Comparison of ENCODE assay signal across 38 cellular contexts in the genomic region with DNA sequence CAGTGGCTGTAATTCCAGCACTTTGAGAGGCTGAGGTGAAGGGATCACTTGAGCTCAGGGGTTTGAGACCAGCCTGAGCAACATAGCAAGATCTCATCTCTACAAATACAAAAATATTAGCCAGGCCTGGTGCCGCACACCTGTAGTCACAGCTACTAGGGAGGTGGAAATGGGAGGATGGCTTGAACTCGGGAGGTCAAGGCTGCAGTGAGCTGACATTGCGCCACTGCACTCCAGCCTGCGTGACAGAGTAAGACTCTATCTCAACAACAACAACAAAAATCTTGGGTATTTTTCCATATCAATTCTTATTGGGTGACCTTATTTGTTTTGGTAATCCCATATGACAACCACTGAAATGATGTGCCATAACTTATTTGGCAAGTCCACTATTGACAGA. TPM values are rescaled to one million over a fixed set of nuclear protein-coding genes. Genes with fewer than 3 reads are reported as not detected.
"Had no signal": no experiment of that assay in that cellular context is flagged by ENCODE, and none has a peak within 500 bp of the region (broad histone marks: within the 10 kb centered on the region; RNA-seq: fewer than 3 reads in every experiment).

No MANE protein-coding gene starts in this region.

- H3K27me3 ChIP-seq: adrenal gland, ascending aorta, body of pancreas, brain microvascular endothelial cell, breast epithelium, cardiac muscle cell had no signal

- DNase-seq: activated effector memory CD4-positive, alpha-beta T cell treated with anti-CD3 and anti-CD28 coated beads, Interleukin-2, amount 50 U/mL, for 16 hours; activated effector memory CD4-positive, alpha-beta T cell treated with Interleukin-2 at 50 U/mL for 16 hours; activated gamma-delta T cell; activated gamma-delta T cell treated with Interleukin-2 at 50 U/mL for 16 hours; activated naive CD4-positive, alpha-beta T cell; activated naive CD4-positive, alpha-beta T cell treated with anti-CD3 and anti-CD28 coated beads for 36 hours; activated naive CD4-positive, alpha-beta T cell treated with anti-CD3 and anti-CD28 coated beads, Interleukin-2, amount 10 ng/mL, durations not matched to agents 7 days and 5 days; activated naive CD4-positive, alpha-beta T cell treated with anti-CD3 and anti-CD28 coated beads, Interleukin-2, amount 50 U/mL, for 16 hours; activated naive CD4-positive, alpha-beta T cell treated with Interleukin-2 at 50 U/mL for 16 hours; activated naive CD8-positive, alpha-beta T cell treated with anti-CD3 and anti-CD28 coated beads for 36 hours; activated naive CD8-positive, alpha-beta T cell treated with anti-CD3 and anti-CD28 coated beads, Interleukin-2, amount 10 ng/mL, durations not matched to agents 7 days and 5 days; activated naive CD8-positive, alpha-beta T cell treated with anti-CD3 and anti-CD28 coated beads, Interleukin-2, amount 50 U/mL, for 24 hours; activated T-cell treated with anti-CD3 and anti-CD28 coated beads, Interleukin-2, amount 50 U/mL, for 1 hour; activated T-cell treated with anti-CD3 and anti-CD28 coated beads, Interleukin-2, amount 50 U/mL, for 24 hours; activated T-cell treated with anti-CD3 and anti-CD28 coated beads, Interleukin-2, amount 50 U/mL, for 4 hours; activated T-cell treated with anti-CD3 and anti-CD28 coated beads, Interleukin-2, amount 50 U/mL, for 48 hours; activated T-cell treated with anti-CD3 and anti-CD28 coated beads, Interleukin-2, amount 50 U/mL, for 72 hours; adrenal gland; amniotic stem cell; amygdala; anterior cingulate cortex; aorta; body of pancreas; brain microvascular endothelial cell; caudate nucleus; central memory CD4-positive, alpha-beta T cell; cerebellar nuclear complex had no signal

- H3K4me3 ChIP-seq: adrenal gland, ascending aorta, body of pancreas, breast epithelium, cardiac muscle cell had no signal

- ATAC-seq: activated naive CD4-positive, alpha-beta T cell treated with anti-CD3 and anti-CD28 coated beads, Interleukin-2, amount 50 U/mL, for 72 hours; activated naive CD8-positive, alpha-beta T cell treated with anti-CD3 and anti-CD28 coated beads, Interleukin-2, amount 50 U/mL, for 24 hours; activated T-cell treated with anti-CD3 and anti-CD28 coated beads, Interleukin-2, amount 50 U/mL, for 4 hours; activated T-cell treated with anti-CD3 and anti-CD28 coated beads, Interleukin-2, amount 50 U/mL, for 72 hours; activated T-helper 17 cell treated with anti-CD3 and anti-CD28 coated beads, Interleukin-2, amount 50 U/mL, for 72 hours; body of pancreas had no signal

- H3K9me3 ChIP-seq: adrenal gland, ascending aorta, body of pancreas, breast epithelium had no signal

- FAIRE-seq: astrocyte, bronchial epithelial cell had no signal

- H3K27ac ChIP-seq: adrenal gland, ascending aorta, body of pancreas, brain microvascular endothelial cell, breast epithelium, cardiac muscle cell had no signal

- H3K4me1 ChIP-seq: adrenal gland, ascending aorta, body of pancreas, breast epithelium had no signal

- H3K36me3 ChIP-seq: adrenal gland, ascending aorta, brain microvascular endothelial cell, breast epithelium, cardiac muscle cell had no signal

RNA-seq across cellular contexts. Expression of a gene that starts 52.6 kb away (rescaled TPM):
- total RNA-seq: activated naive CD4-positive, alpha-beta T cell treated with anti-CD3 and anti-CD28 coated beads for 36 hours; activated naive CD4-positive, alpha-beta T cell treated with anti-CD3 and anti-CD28 coated beads, Interleukin-2, amount 50 U/mL, for 72 hours; activated naive CD8-positive, alpha-beta T cell treated with anti-CD3 and anti-CD28 coated beads for 36 hours; activated naive CD8-positive, alpha-beta T cell treated with anti-CD3 and anti-CD28 coated beads, Interleukin-2, amount 10 ng/mL, durations not matched to agents 7 days and 5 days; activated T-cell treated with anti-CD3 and anti-CD28 coated beads, Interleukin-2, amount 50 U/mL, for 4 hours; activated T-cell treated with anti-CD3 and anti-CD28 coated beads, Interleukin-2, amount 50 U/mL, for 72 hours; activated T-helper 1 cell treated with anti-CD3 and anti-CD28 coated beads, Interleukin-12 subunit alpha, Interleukin-12 subunit beta, Interleukin-2, Interleukin-4 antibody, amounts not matched to agents 30 ng/mL and 10 ng/mL and 1 ng/mL, durations not matched to agents 14 hours and 24 hours and 36 hours; activated T-helper 17 cell treated with anti-CD3 and anti-CD28 coated beads, Interleukin-2, amount 50 U/mL, for 72 hours; activated T-helper 2 cell treated with anti-CD3 and anti-CD28 coated beads, Interferon-gamma antibody, Interleukin-2, Interleukin-4, amounts not matched to agents 10 μg/mL and 5 μg/mL and 100 μg/mL, durations not matched to agents 14 hours and 24 hours and 36 hours; aorta; ascending aorta; astrocyte; bronchial epithelial cell; cardiac muscle cell; cardiac septum; chondrocyte had no signal
- polyA plus RNA-seq: cardiac muscle cell had no signal
